Comparison of ENCODE assay signal across 7 cellular contexts in the genomic region with DNA sequence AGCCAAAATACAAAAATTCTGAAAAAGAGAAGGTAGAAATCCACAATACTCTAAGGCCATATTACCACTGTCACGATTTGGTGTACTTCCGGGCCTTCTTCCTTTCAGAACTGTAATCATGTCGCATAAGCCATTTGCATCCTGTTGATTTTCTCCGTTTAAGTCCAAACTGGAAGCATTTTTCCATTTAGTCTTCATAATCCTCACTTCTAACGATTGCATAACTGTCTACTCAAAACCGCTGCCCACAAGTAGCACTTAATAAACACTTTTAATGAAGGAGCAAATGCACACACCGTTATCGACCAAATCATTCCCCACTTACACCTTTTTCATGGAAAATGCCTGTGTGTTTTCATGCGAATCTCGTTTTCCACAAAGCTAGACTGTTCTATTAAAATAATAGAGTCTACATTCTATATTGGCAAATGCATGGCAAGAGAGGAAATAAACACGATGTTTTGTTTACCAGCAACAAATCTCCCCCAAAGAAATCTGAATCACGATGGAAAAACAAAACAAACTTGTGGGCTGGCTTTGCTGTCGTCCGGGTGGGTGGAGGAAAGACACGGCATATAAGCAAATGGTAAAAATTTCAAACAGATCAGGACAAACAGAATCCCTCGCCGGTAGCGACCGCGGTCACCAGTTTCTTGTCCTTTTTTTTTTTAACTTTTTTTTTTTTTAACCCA. TPM values are rescaled to one million over a fixed set of nuclear protein-coding genes. Genes with fewer than 3 reads are reported as not detected.
A peak's percentile ranks its signal among the peaks of the same experiment; 100 is the strongest.
DNase-seq lines count a peak whose midpoint lies in the region; FAIRE-seq and TF ChIP-seq lines count a peak whose summit lies in the region.

No MANE protein-coding gene starts in this region.

- TF ChIP-seq POLR2A in spleen (IDR thresholded peaks at IDR 0.05), result no peak

- intact Hi-C loops in ascending aorta (cut with DNase I) (loop anchor here (5.0 kb wide), 4 partner anchors 70 to 1080 kb away; a partner anchor contains a TSS), spleen (cut with DNase I; ENCODE audit: low total_unique reads) (no loop called here)

- H3K4me3 ChIP-seq in ascending aorta (peak overlapping the region; percentile 98 to 100), spleen (peak overlapping the region; percentile 82 to 100 (median 88))

- TF ChIP-seq CTCF in GM20000 (IDR thresholded peaks at IDR 0.05; ENCODE audit: extremely low read depth, missing control alignments) (no peak), ascending aorta (IDR thresholded peaks at IDR 0.05) (no peak), spleen (IDR thresholded peaks at IDR 0.05 in 8 of 11, conservative IDR thresholded peaks at IDR 0.05 in 3 of 11) (no peak)

- peak; percentile 68 for FAIRE-seq in G401.6 (lab: Jason Lieb, UNC)

- H3K9me3 ChIP-seq in ascending aorta (no peaks in the 10 kb centered on the region), spleen (no peaks in the 10 kb centered on the region)

- H3K27me3 ChIP-seq in ascending aorta, result no peaks in the 10 kb centered on the region
- H3K27me3 ChIP-seq in spleen (replicated peaks in 1 of 7), result no peaks in the 10 kb centered on the region

- peaks cover 4 to 5% of the 10 kb centered on the region in 2 donors for H3K36me3 ChIP-seq in ascending aorta
- peaks cover 0 to 21% (median 6%) of the 10 kb centered on the region in 6 donors for H3K36me3 ChIP-seq in spleen

- H3K27ac ChIP-seq in ascending aorta (peak overlapping the region; percentile 97), spleen (peak overlapping the region; percentile 82 to 99 (median 97))

- peak; percentile 14 for DNase-seq in GM20000 (ENCODE audit: low spot score)
- DNase-seq in LHCN-M2 (ENCODE audit: low read depth), result peak; percentile 9
- DNase-seq in ascending aorta (ENCODE audit: low spot score in 2 of 2), result no peak
- DNase-seq in iPS-NIHi11 (ENCODE audit: low spot score), result peak; percentile 27
- DNase-seq in spleen, result no peak
- DNase-seq in GOT3 (lab: John Stamatoyannopoulos, UW), result no peak

- H3K4me1 ChIP-seq in ascending aorta (peaks cover 0 to 10% of the 10 kb centered on the region in 2 donors), spleen (peaks cover 10 to 47% (median 29%) of the 10 kb centered on the region in 6 donors)

- 0 to 2% (median 0%) methylated on average over 20 of the region's 20 CpGs for WGBS in spleen, 5 donors

RNA-seq across cellular contexts. Expression of a gene that starts 1.0 kb away (rescaled TPM):
- 21.1 and 27.1 TPM in 2 replicates for total RNA-seq in LHCN-M2 (2014; rRNA removed)
- 5.2 TPM for polyA plus RNA-seq in LHCN-M2 (2012)
- 6.9 TPM for total RNA-seq in ascending aorta
- 10 to 100 TPM; 28.6 to 38.9 (median 31.8) TPM for total RNA-seq in spleen
- polyA plus RNA-seq in spleen, result 1 to 10 TPM; 5.4 to 8.7 (median 5.6) TPM

RNA-seq across cellular contexts. Expression of a gene that starts 48.2 kb away (rescaled TPM):
- 40.2 and 44.8 TPM in 2 replicates for total RNA-seq in LHCN-M2 (2014; rRNA removed)
- polyA plus RNA-seq in LHCN-M2 (2012), result 10.4 TPM
- 63.3 TPM for total RNA-seq in ascending aorta
- 100 to 1,000 TPM in 1 of 7 donors, 10 to 100 TPM in 6; 49.5 to 107 (median 63.2) TPM for total RNA-seq in spleen
- polyA plus RNA-seq in spleen, result 100 to 1,000 TPM in 1 of 3 donors, 10 to 100 TPM in 2; 72.4 to 121 (median 95.1) TPM

Comparison
In these comparisons a context has a peak if more than half of its experiments do, and no peak if none do; other contexts are left out.
1. DNase-seq: peak in GM20000 (single experiment), LHCN-M2 (single experiment) and iPS-NIHi11 (single experiment); none in ascending aorta (0 of 2), spleen (single experiment) and GOT3 (single experiment).